10 cellular contexts compared by ENCODE assay signal in genomic region chr11:11993814-11994213, GRCh38. TPM values are rescaled to one million over a fixed set of nuclear protein-coding genes. Genes with fewer than 3 reads are reported as not detected.
DNase-seq lines count a peak whose midpoint lies in the region; ATAC-seq and TF ChIP-seq lines count a peak whose summit lies in the region.
"Had no signal": no experiment of that assay in that cellular context is flagged by ENCODE, and none has a peak within 500 bp of the region (broad histone marks: within the 10 kb centered on the region; RNA-seq: fewer than 3 reads in every experiment).

No MANE protein-coding gene starts in this region.

- peak overlapping the region; percentile 55 to 84 (median 76) for H3K27ac ChIP-seq in heart left ventricle
- peak overlapping the region; percentile 10 to 67 (median 38) for H3K27ac ChIP-seq in sigmoid colon
- H3K27ac ChIP-seq: lower lobe of right lung had no signal

- H3K4me3 ChIP-seq in heart left ventricle (no peak overlapping the region), sigmoid colon (no peak overlapping the region)
- H3K4me3 ChIP-seq: lower lobe of right lung had no signal

- H3K9me3 ChIP-seq in heart left ventricle (no peaks in the 10 kb centered on the region), sigmoid colon (no peaks in the 10 kb centered on the region)
- H3K9me3 ChIP-seq: lower lobe of right lung had no signal

- ATAC-seq in heart left ventricle = peak; percentile 80 to 91 (median 86)
- no peak for ATAC-seq in GM21619 (IDR thresholded peaks at IDR 0.05; ENCODE audit: unreplicated experiment)
- ATAC-seq in GM21447 (IDR thresholded peaks at IDR 0.05; ENCODE audit: unreplicated experiment) = no peak
- ATAC-seq: lower lobe of right lung had no signal

- intact Hi-C loops in heart left ventricle (cut with DNase I) = loop anchor here in 2 of 10 donors (2.0 kb wide), 1 partner anchor 21 kb away; no protein-coding TSS in a partner anchor
- intact Hi-C loops in sigmoid colon (cut with DNase I) = no loop called here

- H3K4me1 ChIP-seq in heart left ventricle = peaks cover 0 to 48% (median 26%) of the 10 kb centered on the region in 12 donors
- H3K4me1 ChIP-seq in sigmoid colon = peaks cover 0 to 49% (median 19%) of the 10 kb centered on the region in 4 donors

- H3K36me3 ChIP-seq in heart left ventricle (peaks cover 0 to 44% (median 28%) of the 10 kb centered on the region in 9 donors), sigmoid colon (no peaks in the 10 kb centered on the region)
- H3K36me3 ChIP-seq: lower lobe of right lung had no signal

- H3K27me3 ChIP-seq in heart left ventricle = no peaks in the 10 kb centered on the region
- H3K27me3 ChIP-seq in sigmoid colon = no peaks in the 10 kb centered on the region

- TF ChIP-seq POLR2A in heart left ventricle (IDR thresholded peaks at IDR 0.05) (no peak), sigmoid colon (IDR thresholded peaks at IDR 0.05) (no peak)

- 43 to 57% (median 51%) methylated on average over 8 of the region's 8 CpGs for WGBS in heart left ventricle, 4 donors
- whole genome bisulfite sequencing in sigmoid colon, 2 donors = 80 to 83% methylated on average over 8 of the region's 8 CpGs

- no peak for TF ChIP-seq CTCF in heart left ventricle (IDR thresholded peaks at IDR 0.05)
- TF ChIP-seq CTCF in sigmoid colon (IDR thresholded peaks at IDR 0.05) = no peak
- TF ChIP-seq CTCF in GM20000 (IDR thresholded peaks at IDR 0.05; ENCODE audit: extremely low read depth, missing control alignments) = no peak

- DNase-seq in H4 (ENCODE audit: low spot score) (peak; percentile 87), amniotic stem cell (lab: John Stamatoyannopoulos, UW) (peak; percentile 77), heart left ventricle (peak in 3 of 5 donors; percentile 51 to 81 (median 69)), sigmoid colon (peak; percentile 80), HuH-7.5 (ENCODE audit: low spot score) (no peak), GM20000 (ENCODE audit: low spot score) (no peak)
- DNase-seq: activated T-cell treated with anti-CD3 and anti-CD28 coated beads, Interleukin-2, amount 50 U/mL, for 1 hour; lower lobe of right lung had no signal

- no peak for TF ChIP-seq EP300 in sigmoid colon (IDR thresholded peaks at IDR 0.05)

RNA-seq across cellular contexts. Expression of gene DKK3, which starts 14.6 kb away (rescaled TPM):
- total RNA-seq in H4 (2014; rRNA removed; shearing (Covaris generic)) = 129 and 161 TPM in 2 replicates
- 100 to 1,000 TPM; 405 to 851 (median 724) TPM for total RNA-seq in heart left ventricle
- 100 to 1,000 TPM; 117 to 396 TPM for polyA plus RNA-seq in heart left ventricle
- total RNA-seq in sigmoid colon = 100 to 1,000 TPM in 2 of 4 donors, 10 to 100 TPM in 2; 83.6 to 181 (median 95.0) TPM
- 10 to 100 TPM in 1 of 3 donors, 1 to 10 TPM in 2; 6.0 to 15.2 (median 9.0) TPM for polyA plus RNA-seq in sigmoid colon

Comparison
In these comparisons a context has a peak if more than half of its experiments do, and no peak if none do; other contexts are left out.
1. DNase-seq: peak in H4 (single experiment), amniotic stem cell (single experiment), heart left ventricle (3 of 5) and sigmoid colon (single experiment); none in HuH-7.5 (single experiment) and GM20000 (single experiment).
2. ATAC-seq: peak in heart left ventricle (4 of 4); none in GM21619 (single experiment) and GM21447 (single experiment).